Comparison of ENCODE assay signal across 28 cellular contexts in the genomic region with DNA sequence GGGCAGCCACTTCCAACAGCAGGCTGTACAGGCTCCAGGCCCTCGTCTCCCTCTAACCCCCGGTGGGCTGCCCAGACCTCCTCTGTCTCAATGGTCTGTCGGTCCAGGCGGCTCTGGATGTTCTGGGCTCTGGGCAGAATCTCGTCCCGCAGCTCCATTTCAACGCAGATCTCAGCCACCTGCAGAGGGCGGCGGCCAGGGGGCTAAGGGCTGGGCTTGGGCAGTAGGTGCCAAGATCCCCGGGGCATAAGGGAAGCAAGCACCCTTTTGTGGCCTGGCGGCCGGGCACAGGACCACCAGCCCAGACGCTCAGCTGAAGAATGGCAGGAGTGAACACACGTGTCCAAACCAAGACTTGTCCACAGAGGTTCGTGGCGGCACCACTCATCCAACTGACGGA. TPM values are rescaled to one million over a fixed set of nuclear protein-coding genes. Genes with fewer than 3 reads are reported as not detected.
A peak's percentile ranks its signal among the peaks of the same experiment; 100 is the strongest.
DNase-seq lines count a peak whose midpoint lies in the region; ATAC-seq and TF ChIP-seq lines count a peak whose summit lies in the region.
"Had no signal": no experiment of that assay in that cellular context is flagged by ENCODE, and none has a peak within 500 bp of the region (broad histone marks: within the 10 kb centered on the region; RNA-seq: fewer than 3 reads in every experiment).

No MANE protein-coding gene starts in this region.

- no peak overlapping the region for H3K4me3 Mint-ChIP-seq in natural killer cell treated with Interleukin-12 subunit alpha and Interleukin-12 subunit beta and Interleukin-15 and Interleukin-18, amount 100 ng/mL, for 72 hours
- H3K4me3 Mint-ChIP-seq in natural killer cell, result no peak overlapping the region
- no peak overlapping the region for H3K4me3 Mint-ChIP-seq in endodermal cell
- H3K4me3 Mint-ChIP-seq: CD14-positive monocyte; CD4-positive, alpha-beta memory T cell; CD4-positive, CD25-positive, alpha-beta regulatory T cell; CD8-positive, alpha-beta memory T cell had no signal

- no peak for ATAC-seq in natural killer cell treated with Interleukin-12 subunit alpha and Interleukin-12 subunit beta and Interleukin-15 and Interleukin-18, amount 100 ng/mL, for 72 hours
- ATAC-seq in natural killer cell, result no peak
- ATAC-seq in GM18909 (IDR thresholded peaks at IDR 0.05; ENCODE audit: poor library complexity, unreplicated experiment), result no peak
- ATAC-seq: GM12878 had no signal

- no peak overlapping the region for H3K4me2 ChIP-seq in osteoblast (ENCODE audit: insufficient read depth, low read length)
- H3K4me2 ChIP-seq: BLaER1 had no signal

- H3K4me1 ChIP-seq in endodermal cell (ENCODE audit: control insufficient read depth, insufficient read depth, low read length), result no peaks in the 10 kb centered on the region
- no peaks in the 10 kb centered on the region for H3K4me1 ChIP-seq in osteoblast (ENCODE audit: insufficient read depth, low read length)

- no peak overlapping the region for H3K9ac ChIP-seq in endodermal cell (ENCODE audit: extremely low read depth, low read length, poor library complexity, severe bottlenecking)
- H3K9ac ChIP-seq: BLaER1 had no signal

- H3K27ac ChIP-seq in endodermal cell (ENCODE audit: low read depth, low read length) (no peak overlapping the region), osteoblast (ENCODE audit: low read depth, low read length) (no peak overlapping the region)
- H3K27ac ChIP-seq: BLaER1 had no signal

- H2AFZ ChIP-seq in osteoblast (ENCODE audit: low read length), result no peak overlapping the region

- H3K27me3 ChIP-seq in endodermal cell (ENCODE audit: control insufficient read depth, insufficient read depth, low read length, poor library complexity, severe bottlenecking) (no peaks in the 10 kb centered on the region), osteoblast (ENCODE audit: insufficient read depth, low read length) (no peaks in the 10 kb centered on the region)
- H3K27me3 ChIP-seq: BE2C had no signal

- intact Hi-C loops in natural killer cell (cut with micrococcal nuclease), result no loop called here

- H4K20me1 ChIP-seq in osteoblast (ENCODE audit: insufficient read depth, low read length), result no peaks in the 10 kb centered on the region

- H3K9me3 ChIP-seq in endodermal cell (ENCODE audit: control insufficient read depth, low read length) (no peaks in the 10 kb centered on the region), osteoblast (ENCODE audit: low read depth, low read length) (no peaks in the 10 kb centered on the region)
- H3K9me3 ChIP-seq: BE2C, BLaER1 had no signal

- no peaks in the 10 kb centered on the region for H3K9me3 Mint-ChIP-seq in natural killer cell treated with Interleukin-12 subunit alpha and Interleukin-12 subunit beta and Interleukin-15 and Interleukin-18, amount 100 ng/mL, for 72 hours
- H3K9me3 Mint-ChIP-seq in natural killer cell (no peaks in the 10 kb centered on the region), endodermal cell (peaks cover 58% of the 10 kb centered on the region)
- H3K9me3 Mint-ChIP-seq: CD4-positive, CD25-positive, alpha-beta regulatory T cell had no signal

- peak; percentile 50 for DNase-seq in natural killer cell treated with Interleukin-12 subunit alpha and Interleukin-12 subunit beta and Interleukin-15 and Interleukin-18, amount 100 ng/mL, for 72 hours (ENCODE audit: low spot score)
- DNase-seq in natural killer cell (no peak), endodermal cell (peak; percentile 30), osteoblast (ENCODE audit: insufficient read length, low spot score, missing footprints) (peak; percentile 50), occipital lobe (lab: John Stamatoyannopoulos, UW) (no peak)
- DNase-seq: 8988T; ACHN; BE2C; C1 segment of cervical spinal cord; CD4-positive, alpha-beta memory T cell; CD4-positive, CD25-positive, alpha-beta regulatory T cell; CD8-positive, alpha-beta memory T cell; COR-L47; DMS 273 treated with DMSO at 0.1 percent for 48 hours; DMS153; DMS53; DMS79; DND-41; EL; GDM1 had no signal

- H3K27me3 Mint-ChIP-seq in natural killer cell treated with Interleukin-12 subunit alpha and Interleukin-12 subunit beta and Interleukin-15 and Interleukin-18, amount 100 ng/mL, for 72 hours, result no peaks in the 10 kb centered on the region
- H3K27me3 Mint-ChIP-seq in natural killer cell (ENCODE audit: low read depth in 2 of 2) (no peaks in the 10 kb centered on the region), endodermal cell (ENCODE audit: insufficient read depth) (no peaks in the 10 kb centered on the region)
- H3K27me3 Mint-ChIP-seq: CD4-positive, alpha-beta memory T cell; CD4-positive, CD25-positive, alpha-beta regulatory T cell had no signal

- no peak overlapping the region for H3K4me3 ChIP-seq in endodermal cell (ENCODE audit: low read length)
- H3K4me3 ChIP-seq in osteoblast (ENCODE audit: insufficient read depth, low read length), result no peak overlapping the region
- H3K4me3 ChIP-seq: BLaER1, GM12878 had no signal

- TF ChIP-seq CTCF in natural killer cell (IDR thresholded peaks at IDR 0.05) (no peak), endodermal cell (conservative IDR thresholded peaks at IDR 0.05) (no peak), osteoblast (IDR thresholded peaks at IDR 0.05; ENCODE audit: extremely low read depth, low read depth, low read length) (no peak)

- H3K36me3 ChIP-seq in endodermal cell (ENCODE audit: control insufficient read depth, insufficient read depth, low read length), result no peaks in the 10 kb centered on the region
- no peaks in the 10 kb centered on the region for H3K36me3 ChIP-seq in osteoblast (ENCODE audit: insufficient read depth, low read length)
- H3K36me3 ChIP-seq: BE2C had no signal

- peaks cover 5 to 8% of the 10 kb centered on the region in 2 donors for H3K4me1 Mint-ChIP-seq in natural killer cell treated with Interleukin-12 subunit alpha and Interleukin-12 subunit beta and Interleukin-15 and Interleukin-18, amount 100 ng/mL, for 72 hours (ENCODE audit: low read depth in 2 of 2)
- H3K4me1 Mint-ChIP-seq in natural killer cell (peaks cover 5 to 6% of the 10 kb centered on the region in 2 donors), endodermal cell (no peaks in the 10 kb centered on the region)
- H3K4me1 Mint-ChIP-seq: CD14-positive monocyte had no signal

- H3K27ac Mint-ChIP-seq in natural killer cell treated with Interleukin-12 subunit alpha and Interleukin-12 subunit beta and Interleukin-15 and Interleukin-18, amount 100 ng/mL, for 72 hours, result no peak overlapping the region
- H3K27ac Mint-ChIP-seq in natural killer cell (no peak overlapping the region), endodermal cell (no peak overlapping the region)
- H3K27ac Mint-ChIP-seq: CD14-positive monocyte; CD4-positive, CD25-positive, alpha-beta regulatory T cell had no signal

- peaks cover 9% of the 10 kb centered on the region for H3K36me3 Mint-ChIP-seq in natural killer cell treated with Interleukin-12 subunit alpha and Interleukin-12 subunit beta and Interleukin-15 and Interleukin-18, amount 100 ng/mL, for 72 hours
- H3K36me3 Mint-ChIP-seq in natural killer cell, result no peaks in the 10 kb centered on the region
- peaks cover 28% of the 10 kb centered on the region for H3K36me3 Mint-ChIP-seq in endodermal cell (ENCODE audit: low read depth)

- WGBS in endodermal cell (ENCODE audit: insufficient coverage in 1 of 2, insufficient read length in 1 of 2), 2 experiments, result 93 to 94% methylated on average over 3 to 17 of the region's 17 CpGs

- no peaks in the 10 kb centered on the region for H3K79me2 ChIP-seq in osteoblast (ENCODE audit: insufficient read depth, low read length)

RNA-seq across cellular contexts. Expression of a gene that starts 9.2 kb away (rescaled TPM):
- total RNA-seq in natural killer cell treated with Interleukin-12 subunit alpha and Interleukin-12 subunit beta and Interleukin-15 and Interleukin-18, amount 100 ng/mL, for 72 hours, result not detected
- total RNA-seq in natural killer cell, result not detected
- not detected for total RNA-seq in endodermal cell
- polyA plus RNA-seq in endodermal cell (2013, experiment 1 of 2), result not detected
- polyA plus RNA-seq in endodermal cell (2013, experiment 2 of 2), result not detected
- not detected in 2 replicates for total RNA-seq in osteoblast
- total RNA-seq in occipital lobe, result not detected
- total RNA-seq: A673; CD4-positive, alpha-beta memory T cell; CD4-positive, CD25-positive, alpha-beta regulatory T cell; CD8-positive, alpha-beta memory T cell; Daoy; G401; GM12878 had no signal
- polyA plus RNA-seq: AG04450; CD4-positive, CD25-positive, alpha-beta regulatory T cell; CD8-positive, alpha-beta memory T cell had no signal

RNA-seq across cellular contexts. Expression of a gene that starts 12.4 kb away (rescaled TPM):
- total RNA-seq in natural killer cell treated with Interleukin-12 subunit alpha and Interleukin-12 subunit beta and Interleukin-15 and Interleukin-18, amount 100 ng/mL, for 72 hours, result 100 to 1,000 TPM; 155 to 276 TPM
- total RNA-seq in natural killer cell (100 to 1,000 TPM; 352 to 398 (median 384) TPM), endodermal cell (10 to 100 TPM; 56.0 to 65.0 TPM), osteoblast (0.88 and 1.4 TPM in 2 replicates), occipital lobe (6.6 TPM)
- 10.5 TPM for polyA plus RNA-seq in endodermal cell (2013, experiment 1 of 2)
- 10.0 TPM for polyA plus RNA-seq in endodermal cell (2013, experiment 2 of 2)

RNA-seq across cellular contexts. Expression of a gene that starts 21.1 kb away (rescaled TPM):
- 100 to 1,000 TPM; 115 to 175 TPM for total RNA-seq in natural killer cell treated with Interleukin-12 subunit alpha and Interleukin-12 subunit beta and Interleukin-15 and Interleukin-18, amount 100 ng/mL, for 72 hours
- total RNA-seq in natural killer cell, result 10 to 100 TPM; 63.4 to 82.3 (median 73.1) TPM
- 10 to 100 TPM; 91.6 to 99.3 TPM for total RNA-seq in endodermal cell
- polyA plus RNA-seq in endodermal cell (2013, experiment 1 of 2), result 99.4 TPM
- polyA plus RNA-seq in endodermal cell (2013, experiment 2 of 2), result 86.3 TPM
- total RNA-seq in osteoblast, result 43.4 and 46.3 TPM in 2 replicates
- 17.6 TPM for total RNA-seq in occipital lobe

RNA-seq across cellular contexts. Expression of a gene that starts 27.7 kb away (rescaled TPM):
- 1 to 10 TPM in 1 of 2 donors, under 1 TPM in 1; 0.74 to 1.2 TPM for total RNA-seq in natural killer cell treated with Interleukin-12 subunit alpha and Interleukin-12 subunit beta and Interleukin-15 and Interleukin-18, amount 100 ng/mL, for 72 hours
- total RNA-seq in natural killer cell (under 1 TPM in 2 of 3 donors, not detected in 1; 0.23 to 0.98 TPM), endodermal cell (10 to 100 TPM in 1 of 2 donors, 1 to 10 TPM in 1; 7.5 to 29.0 TPM), osteoblast (under 0.01 TPM in 2 replicates), occipital lobe (98.1 TPM)
- polyA plus RNA-seq in endodermal cell (2013, experiment 1 of 2), result 42.4 TPM
- polyA plus RNA-seq in endodermal cell (2013, experiment 2 of 2), result 36.6 TPM
- polyA plus RNA-seq: CD14-positive monocyte had no signal

RNA-seq across cellular contexts. Expression of a gene that starts 30.7 kb away (rescaled TPM):
- 1 to 10 TPM; 4.8 to 5.4 TPM for total RNA-seq in natural killer cell treated with Interleukin-12 subunit alpha and Interleukin-12 subunit beta and Interleukin-15 and Interleukin-18, amount 100 ng/mL, for 72 hours
- 10 to 100 TPM; 14.3 to 17.1 (median 15.2) TPM for total RNA-seq in natural killer cell
- 10 to 100 TPM; 12.0 to 17.5 TPM for total RNA-seq in endodermal cell
- 9.5 TPM for polyA plus RNA-seq in endodermal cell (2013, experiment 1 of 2)
- 7.5 TPM for polyA plus RNA-seq in endodermal cell (2013, experiment 2 of 2)
- 6.5 TPM in 2 replicates for total RNA-seq in osteoblast
- total RNA-seq in occipital lobe, result 2.8 TPM
- polyA plus RNA-seq: CD8-positive, alpha-beta memory T cell had no signal

Comparison
In these comparisons a context has a peak if more than half of its experiments do, and no peak if none do; other contexts are left out.
1. DNase-seq: peak in natural killer cell treated with Interleukin-12 subunit alpha and Interleukin-12 subunit beta and Interleukin-15 and Interleukin-18, amount 100 ng/mL, for 72 hours (single experiment), endodermal cell (single experiment) and osteoblast (single experiment); none in natural killer cell (single experiment) and occipital lobe (single experiment).